9 cellular contexts compared by ENCODE assay signal in genomic region chr7:73526892-73527821, GRCh38.
DNase-seq lines count a peak whose midpoint lies in the region; FAIRE-seq lines count a peak whose summit lies in the region.
"Had no signal": no experiment of that assay in that cellular context is flagged by ENCODE, and none has a peak within 500 bp of the region (broad histone marks: within the 10 kb centered on the region; RNA-seq: fewer than 3 reads in every experiment).

No MANE protein-coding gene starts in this region.

- DNase-seq in GM18507 (ENCODE audit: extremely low spot score, insufficient read length, low read depth) (no peak), NOMO-1 treated with dmso at 0.1 percent for 144 hours (lab: John Stamatoyannopoulos, UW; ENCODE audit: unreplicated experiment) (peak; percentile 68), nucleus accumbens (lab: John Stamatoyannopoulos, UW) (no peak), D341Med (ENCODE audit: low spot score) (no peak), RKO (ENCODE audit: low spot score) (no peak), ecto neural progenitor cell (ENCODE audit: low spot score) (no peak)
- DNase-seq in effector memory CD4-positive, alpha-beta T cell: no peak
- DNase-seq: MG63 had no signal

- no peaks in the 10 kb centered on the region for H3K27me3 ChIP-seq in BLaER1 treated with 17β-estradiol and CSF1 and Interleukin-3, amounts not matched to agents 10 nM and 100 nM
- no peaks in the 10 kb centered on the region for H3K27me3 ChIP-seq in effector memory CD4-positive, alpha-beta T cell (replicated peaks; ENCODE audit: control insufficient read depth, insufficient read depth, low read length, poor library complexity, severe bottlenecking)
- H3K27me3 ChIP-seq: MG63 had no signal

- peak; percentile 59 for FAIRE-seq in GM18507 (lab: Jason Lieb, UNC)

- H3K4me2 ChIP-seq in BLaER1 treated with 17β-estradiol and CSF1 and Interleukin-3, amounts not matched to agents 10 nM and 100 nM: peak overlapping the region; percentile 75 to 95 (median 89)

- peaks cover 3 to 25% (median 12%) of the 10 kb centered on the region in 11 experiments; a peak in 20 of 22 replicates for H3K36me3 ChIP-seq in BLaER1 treated with 17β-estradiol and CSF1 and Interleukin-3, amounts not matched to agents 10 nM and 100 nM
- H3K36me3 ChIP-seq in effector memory CD4-positive, alpha-beta T cell (ENCODE audit: control insufficient read depth, insufficient read depth, low read length): no peaks in the 10 kb centered on the region
- H3K36me3 ChIP-seq: MG63 had no signal

- no peaks in the 10 kb centered on the region for H4K20me1 ChIP-seq in BLaER1 treated with 17β-estradiol and CSF1 and Interleukin-3, amounts not matched to agents 10 nM and 100 nM

- peaks cover 53 to 63% (median 60%) of the 10 kb centered on the region in 10 experiments for H3K4me1 ChIP-seq in BLaER1 treated with 17β-estradiol and CSF1 and Interleukin-3, amounts not matched to agents 10 nM and 100 nM
- H3K4me1 ChIP-seq in effector memory CD4-positive, alpha-beta T cell (ENCODE audit: control insufficient read depth, insufficient read depth, low read length, poor library complexity, severe bottlenecking): peaks cover 18% of the 10 kb centered on the region

- H3K27ac ChIP-seq in BLaER1 treated with 17β-estradiol and CSF1 and Interleukin-3, amounts not matched to agents 10 nM and 100 nM: peak overlapping the region in 10 of 11 experiments; percentile 38 to 76 (median 66); a peak in 21 of 22 replicates
- H3K27ac ChIP-seq in effector memory CD4-positive, alpha-beta T cell (ENCODE audit: insufficient read depth, low read length, poor library complexity, severe bottlenecking): peak overlapping the region; percentile 37

- H3K4me3 ChIP-seq in BLaER1 treated with 17β-estradiol and CSF1 and Interleukin-3, amounts not matched to agents 10 nM and 100 nM: no peak overlapping the region; a peak in 1 of 20 replicates
- H3K4me3 ChIP-seq in effector memory CD4-positive, alpha-beta T cell (ENCODE audit: insufficient read depth, low read depth, low read length, poor library complexity, severe bottlenecking): no peak overlapping the region
- H3K4me3 ChIP-seq: MG63 had no signal

- peak overlapping the region in 9 of 11 experiments; percentile 9 to 63 (median 36); a peak in 12 of 22 replicates for H3K9ac ChIP-seq in BLaER1 treated with 17β-estradiol and CSF1 and Interleukin-3, amounts not matched to agents 10 nM and 100 nM

- no peaks in the 10 kb centered on the region for H3K9me3 ChIP-seq in BLaER1 treated with 17β-estradiol and CSF1 and Interleukin-3, amounts not matched to agents 10 nM and 100 nM (replicated peaks in 1 of 11)
- no peaks in the 10 kb centered on the region for H3K9me3 ChIP-seq in effector memory CD4-positive, alpha-beta T cell (ENCODE audit: control insufficient read depth, low read length)
- H3K9me3 ChIP-seq: MG63 had no signal
